ENCODE assay signal across 21 cellular contexts in genomic region chr21:36412916-36413315, GRCh38. TPM values are rescaled to one million over a fixed set of nuclear protein-coding genes. Genes with fewer than 3 reads are reported as not detected.
DNase-seq lines count a peak whose midpoint lies in the region; ATAC-seq, FAIRE-seq and TF ChIP-seq lines count a peak whose summit lies in the region.
"Had no signal": no experiment of that assay in that cellular context is flagged by ENCODE, and none has a peak within 500 bp of the region (broad histone marks: within the 10 kb centered on the region; RNA-seq: fewer than 3 reads in every experiment).

No MANE protein-coding gene starts in this region.

- H3K4me1 ChIP-seq in K562 (replicated peaks in 1 of 2; ENCODE audit: control insufficient read depth in 2 of 2, insufficient read depth in 2 of 2, low read length in 2 of 2), result no peaks in the 10 kb centered on the region
- H3K4me1 ChIP-seq: A549; BLaER1 treated with 17β-estradiol and CSF1 and Interleukin-3, amounts not matched to agents 10 nM and 100 nM; Caco-2 had no signal

- TF ChIP-seq EP300 in K562 (IDR thresholded peaks at IDR 0.05; ENCODE audit: low read length), result no peak

- peak overlapping the region; percentile 11 for H3K27ac Mint-ChIP-seq in activated naive CD4-positive, alpha-beta T cell treated with anti-CD3 and anti-CD28 coated beads, Interleukin-2, amount 10 ng/mL, durations not matched to agents 7 days and 5 days
- H3K27ac Mint-ChIP-seq: B cell; CD4-positive, alpha-beta T cell; CD8-positive, alpha-beta T cell had no signal

- H3K4me3 ChIP-seq in K562, result no peak overlapping the region
- H3K4me3 ChIP-seq: A549; BLaER1 treated with 17β-estradiol and CSF1 and Interleukin-3, amounts not matched to agents 10 nM and 100 nM had no signal

- H3K36me3 ChIP-seq in K562 (ENCODE audit: control insufficient read depth, insufficient read depth, low read length), result peaks cover 82% of the 10 kb centered on the region

- no peaks in the 10 kb centered on the region for H3K9me3 ChIP-seq in K562 (replicated peaks; ENCODE audit: control insufficient read depth, insufficient read depth, low read depth, low read length)
- H3K9me3 ChIP-seq: A549; BLaER1 treated with 17β-estradiol and CSF1 and Interleukin-3, amounts not matched to agents 10 nM and 100 nM; Caco-2 had no signal

- no peak for TF ChIP-seq POLR2A in K562 (conservative IDR thresholded peaks at IDR 0.05)

- 0 out of 2 replicates have a peak, but pooled peaks cover 5% of the 10 kb centered on the region for H4K20me1 ChIP-seq in K562 (replicated peaks; ENCODE audit: control insufficient read depth, insufficient read depth, low read length)

- DNase-seq in activated naive CD4-positive, alpha-beta T cell treated with anti-CD3 and anti-CD28 coated beads, Interleukin-2, amount 10 ng/mL, durations not matched to agents 7 days and 5 days, result no peak
- no peak for DNase-seq in activated naive CD4-positive, alpha-beta T cell treated with anti-CD3 and anti-CD28 coated beads, Interleukin-2, amount 50 U/mL, for 16 hours
- no peak for DNase-seq in K562 (ENCODE audit: extremely low read depth in 1 of 4, low spot score in 3 of 4)
- DNase-seq: AML-193; Caco-2; Calu3; CD4-positive, alpha-beta T cell; CD8-positive, alpha-beta T cell; DMS79 treated with DMSO at 0.1 percent for 48 hours; GF-D8 had no signal

- no peak overlapping the region for H3K4me2 ChIP-seq in K562 (ENCODE audit: insufficient read depth, low read length)
- H3K4me2 ChIP-seq: A549; BLaER1 treated with 17β-estradiol and CSF1 and Interleukin-3, amounts not matched to agents 10 nM and 100 nM had no signal

- intact Hi-C loops in K562 (cut with micrococcal nuclease), result no loop called here

- no peak for TF ChIP-seq CTCF in K562 (IDR thresholded peaks at IDR 0.05 in 2 of 3, conservative IDR thresholded peaks at IDR 0.05 in 1 of 3; ENCODE audit: insufficient read depth in 2 of 3, low read depth in 1 of 3, low read length in 3 of 3)

- no peaks in the 10 kb centered on the region for H3K9me3 Mint-ChIP-seq in activated naive CD4-positive, alpha-beta T cell treated with anti-CD3 and anti-CD28 coated beads, Interleukin-2, amount 10 ng/mL, durations not matched to agents 7 days and 5 days
- H3K9me3 Mint-ChIP-seq: CD4-positive, alpha-beta T cell; CD8-positive, alpha-beta T cell had no signal

- H2AFZ ChIP-seq in K562 (ENCODE audit: low read depth, low read length), result no peak overlapping the region

- H3K27me3 Mint-ChIP-seq in activated naive CD4-positive, alpha-beta T cell treated with anti-CD3 and anti-CD28 coated beads, Interleukin-2, amount 10 ng/mL, durations not matched to agents 7 days and 5 days, result no peaks in the 10 kb centered on the region
- H3K27me3 Mint-ChIP-seq: B cell; CD4-positive, alpha-beta T cell had no signal

- in situ Hi-C loops in K562 (cut with MboI), result no loop called here

- ATAC-seq in K562 (no peak), HG03097 (IDR thresholded peaks at IDR 0.05; ENCODE audit: low FRiP score, unreplicated experiment) (no peak), GM21381 (IDR thresholded peaks at IDR 0.05; ENCODE audit: unreplicated experiment) (no peak)
- ATAC-seq: A549; CD8-positive, alpha-beta T cell had no signal

- H3K79me2 ChIP-seq in K562 (ENCODE audit: control insufficient read depth, insufficient read depth, low read length), result no peaks in the 10 kb centered on the region

- peaks cover 47% of the 10 kb centered on the region for H3K36me3 Mint-ChIP-seq in activated naive CD4-positive, alpha-beta T cell treated with anti-CD3 and anti-CD28 coated beads, Interleukin-2, amount 10 ng/mL, durations not matched to agents 7 days and 5 days

- no peaks in the 10 kb centered on the region for H3K4me1 Mint-ChIP-seq in activated naive CD4-positive, alpha-beta T cell treated with anti-CD3 and anti-CD28 coated beads, Interleukin-2, amount 10 ng/mL, durations not matched to agents 7 days and 5 days
- H3K4me1 Mint-ChIP-seq: B cell had no signal

- H3K9ac ChIP-seq in K562 (ENCODE audit: insufficient read depth in 1 of 2, low read depth in 2 of 2, low read length in 2 of 2), result no peak overlapping the region
- H3K9ac ChIP-seq: BLaER1 treated with 17β-estradiol and CSF1 and Interleukin-3, amounts not matched to agents 10 nM and 100 nM had no signal

- CTCF ChIA-PET in activated naive CD4-positive, alpha-beta T cell treated with anti-CD3 and anti-CD28 coated beads, Interleukin-2, amount 10 ng/mL, durations not matched to agents 7 days and 5 days (lab: Charles Lee), result interaction anchor here (0.7 kb wide), 1 partner anchor 272 kb away, joined by 3 read pairs; no protein-coding TSS in a partner anchor
- CTCF ChIA-PET in K562 (lab: Yijun Ruan, JAX; ENCODE audit: low intra/inter-chr PET ratio), result no interaction called here

- TF ChIP-seq RAD21 in K562 (CRISPR knock-in tag; conservative IDR thresholded peaks at IDR 0.05 in 1 of 2, IDR thresholded peaks at IDR 0.05 in 1 of 2), result no peak

- H3K9me1 ChIP-seq in K562 (ENCODE audit: control insufficient read depth, insufficient read depth, low read length), result no peaks in the 10 kb centered on the region

- H3K4me3 Mint-ChIP-seq in activated naive CD4-positive, alpha-beta T cell treated with anti-CD3 and anti-CD28 coated beads, Interleukin-2, amount 10 ng/mL, durations not matched to agents 7 days and 5 days, result no peak overlapping the region
- H3K4me3 Mint-ChIP-seq: B cell; CD4-positive, alpha-beta T cell; CD8-positive, alpha-beta T cell had no signal

- H3K27me3 ChIP-seq in K562 (ENCODE audit: control insufficient read depth in 2 of 2, insufficient read depth in 2 of 2, low read length in 2 of 2), result no peaks in the 10 kb centered on the region
- H3K27me3 ChIP-seq: BLaER1 treated with 17β-estradiol and CSF1 and Interleukin-3, amounts not matched to agents 10 nM and 100 nM had no signal

- no peak overlapping the region for H3K27ac ChIP-seq in K562 (ENCODE audit: extremely low read depth, low read depth, low read length)
- H3K27ac ChIP-seq: 22Rv1; A549; BLaER1 treated with 17β-estradiol and CSF1 and Interleukin-3, amounts not matched to agents 10 nM and 100 nM; C4-2B had no signal

- WGBS in K562 (ENCODE audit: insufficient coverage, low coverage, missing lambda C conversion rate), result 96% methylated on average over 11 of the region's 11 CpGs

- POLR2A ChIA-PET in K562 (lab: Yijun Ruan, JAX), result no interaction called here

- no peak for FAIRE-seq in K562 (lab: Jason Lieb, UNC)
- FAIRE-seq: A549, D721Med, G401.6, GM12891, GM19239 had no signal

- no TSS peak for BruUV-seq in K562 (replicated peaks; lab: Mats Ljungman, UMichigan)

TF ChIP-seq in K562, 482 proteins besides CTCF, POLR2A, EP300 and RAD21:
- 0 out of 2 replicates have a peak, but pooled peaks have one; percentile 22 for TF ChIP-seq POLR2AphosphoS2 (IDR thresholded peaks at IDR 0.05; ENCODE audit: low read length)
- no peak for TF ChIP-seq FUS (optimal IDR thresholded peaks at IDR 0.05; ENCODE audit: low read depth, low read length)
TF ChIP-seq in K562: peak in this region for 1.

RNA-seq across cellular contexts. Expression of gene CHAF1B, which starts 27.7 kb away (rescaled TPM):
- 28.3 and 29.4 TPM in 2 replicates for total RNA-seq in K562 (2011; cell fraction: chromatin; rRNA removed; ENCODE audit: low replicate concordance)
- 14.1 and 17.0 TPM in 2 replicates for total RNA-seq in K562 (2011; cell fraction: nucleolus; rRNA removed)
- total RNA-seq in K562 (2011; cell fraction: nucleoplasm; rRNA removed), result 21.1 and 28.3 TPM in 2 replicates
- total RNA-seq in K562 (2014; rRNA removed) (17.8 and 23.0 TPM in 2 replicates), K562 (2014; rRNA removed; fragmentation: Illumina TruSeq; extraction: Trizol) (24.0 and 28.3 TPM in 2 replicates), K562 (2015; rRNA removed; fragmentation: Illumina TruSeq; extraction: Trizol) (22.7 and 23.4 TPM in 2 replicates), K562 (2021) (32.3 and 36.8 TPM in 2 replicates)
- polyA plus RNA-seq in K562 (2011; rRNA removed) (21.0 and 24.4 TPM in 2 replicates), K562 (2014; fragmentation: Illumina TruSeq; extraction: Trizol) (29.7 and 34.2 TPM in 2 replicates), K562 (2014; fragmentation: Nextera tagmentation; extraction: Ambion mirVana) (10 to 100 TPM in 1 of 2 experiments, 1 to 10 TPM in 1; 7.5 to 12.2 TPM), K562 (2014; rRNA removed) (19.4 and 23.4 TPM in 2 replicates)
- 14.7 and 17.6 TPM in 2 replicates for polyA plus RNA-seq in K562 (2011; cell fraction: cytosol; rRNA removed)
- 14.3 and 15.2 TPM in 2 replicates for polyA plus RNA-seq in K562 (2011; cell fraction: nucleus; rRNA removed)
- 19.3 and 19.7 TPM in 2 replicates for polyA plus RNA-seq in K562 (2012)
- 19.1 and 20.2 TPM in 2 replicates for polyA minus RNA-seq in K562 (2011; rRNA and poly(A)+ RNA removed)
- 17.5 and 19.8 TPM in 2 replicates for polyA minus RNA-seq in K562 (2011; cell fraction: cytosol; rRNA and poly(A)+ RNA removed)
- 7.4 and 10.0 TPM in 2 replicates for polyA minus RNA-seq in K562 (2011; cell fraction: nucleus; rRNA and poly(A)+ RNA removed)
